ENCODE assay signal across 1 cellular context in genomic region chr12:56129210-56129691, GRCh38.
TF ChIP-seq lines count a peak whose summit lies in the region.

No MANE protein-coding gene starts in this region.

TF ChIP-seq in A549, 52 proteins besides CTCF, POLR2A, EP300 and RAD21:
- 0 out of 2 replicates have a peak, but pooled peaks have one; percentile 10 for TF ChIP-seq MAX (IDR thresholded peaks at IDR 0.05)
- TF ChIP-seq ATOH8 (CRISPR knock-in tag; IDR thresholded peaks at IDR 0.05; ENCODE audit: low read depth) = no peak
- TF ChIP-seq HEYL (CRISPR knock-in tag; IDR thresholded peaks at IDR 0.05) = no peak
- TF ChIP-seq MAZ (IDR thresholded peaks at IDR 0.05; ENCODE audit: borderline replicate concordance, low read depth, low read length) = no peak
